Comparison of ENCODE assay signal across 14 cellular contexts in the genomic region with DNA sequence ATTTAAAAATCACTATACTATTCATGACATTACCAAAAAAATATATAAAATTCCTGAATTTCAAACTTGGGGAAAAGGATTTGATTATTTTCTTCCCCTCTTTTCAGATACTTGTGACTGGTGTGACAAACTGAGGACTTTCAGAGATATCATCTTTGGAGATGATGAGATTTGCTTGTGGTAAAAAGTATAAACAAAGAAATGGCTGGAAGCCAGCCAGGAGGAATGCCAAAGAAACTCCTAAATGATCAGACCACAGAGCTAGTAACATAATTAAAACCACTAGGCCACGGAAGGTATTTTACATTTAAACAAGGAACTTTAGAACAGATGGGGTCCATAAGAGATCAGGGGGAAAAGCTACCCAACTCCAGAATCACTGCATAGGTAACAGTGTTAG. TPM values are rescaled to one million over a fixed set of nuclear protein-coding genes. Genes with fewer than 3 reads are reported as not detected.
DNase-seq lines count a peak whose midpoint lies in the region; ATAC-seq, FAIRE-seq and TF ChIP-seq lines count a peak whose summit lies in the region.
"Had no signal": no experiment of that assay in that cellular context is flagged by ENCODE, and none has a peak within 500 bp of the region (broad histone marks: within the 10 kb centered on the region; RNA-seq: fewer than 3 reads in every experiment).

No MANE protein-coding gene starts in this region.

- H3K79me2 ChIP-seq in endothelial cell of umbilical vein (ENCODE audit: control insufficient read depth, insufficient read depth, low read length), result no peaks in the 10 kb centered on the region

- H3K27ac ChIP-seq in endothelial cell of umbilical vein (ENCODE audit: insufficient read depth, low read depth, low read length), result no peak overlapping the region
- H3K27ac ChIP-seq: gastrocnemius medialis, thoracic aorta had no signal

- H3K9me1 ChIP-seq in endothelial cell of umbilical vein (replicated peaks; ENCODE audit: control insufficient read depth, extremely low read depth, insufficient read depth, low read length), result no peaks in the 10 kb centered on the region

- intact Hi-C loops in endothelial cell of umbilical vein (cut with micrococcal nuclease), result loop anchor here (10.0 kb wide), 1 partner anchor 293 kb away; no protein-coding TSS in a partner anchor
- intact Hi-C loops in sciatic nerve (cut with DNase I), result no loop called here

- TF ChIP-seq CTCF in LNCaP clone FGC (IDR thresholded peaks at IDR 0.05; ENCODE audit: control insufficient read depth, extremely low read depth, insufficient read depth), result no peak
- TF ChIP-seq CTCF in endothelial cell of umbilical vein (IDR thresholded peaks at IDR 0.05; ENCODE audit: extremely low read depth in 1 of 2, insufficient read depth in 1 of 2, low read depth in 1 of 2, low read length in 2 of 2), result no peak

- POLR2A ChIA-PET in endothelial cell of umbilical vein (lab: Charles Lee), result no interaction called here

- H3K4me2 ChIP-seq in endothelial cell of umbilical vein (ENCODE audit: insufficient read depth, low read length), result no peak overlapping the region

- no peaks in the 10 kb centered on the region for H3K27me3 ChIP-seq in endothelial cell of umbilical vein (ENCODE audit: control insufficient read depth in 2 of 2, insufficient read depth in 2 of 2, low read length in 2 of 2)
- H3K27me3 ChIP-seq: gastrocnemius medialis had no signal

- H3K9ac ChIP-seq in endothelial cell of umbilical vein (replicated peaks; ENCODE audit: extremely low read depth, insufficient read depth, low read length), result no peak overlapping the region

- CTCF ChIA-PET in endothelial cell of umbilical vein (lab: Charles Lee), result interaction anchor here (0.6 to 8.0 kb wide), 17 partner anchors 10 to 806 kb away, joined by 3 to 89 read pairs (median 6); partner anchors contain the start of gene RNF152

- dilution Hi-C loops in endothelial cell of umbilical vein (cut with MboI; ENCODE audit: extremely low pct_ligation_motif_present, low sequenced_read_pairs), result no loop called here

- ATAC-seq in sciatic nerve (no peak), HG02885 (IDR thresholded peaks at IDR 0.05; ENCODE audit: poor library complexity, unreplicated experiment) (no peak)
- ATAC-seq: gastrocnemius medialis; naive thymus-derived CD4-positive, alpha-beta T cell had no signal

- DNase-seq in DMS79 treated with DMSO at 0.1 percent for 48 hours (lab: John Stamatoyannopoulos, UW) (peak; percentile 15), LNCaP clone FGC (ENCODE audit: low read depth) (peak; percentile 75), endothelial cell of umbilical vein (ENCODE audit: low read depth, low spot score) (peak; percentile 37), skeletal muscle cell (ENCODE audit: low read depth) (peak; percentile 38), sciatic nerve (ENCODE audit: low spot score) (no peak)
- no peak for DNase-seq in activated effector memory CD4-positive, alpha-beta T cell treated with anti-CD3 and anti-CD28 coated beads, Interleukin-2, amount 50 U/mL, for 16 hours
- DNase-seq: activated CD4-positive, alpha-beta memory T cell treated with anti-CD3 and anti-CD28 coated beads for 36 hours; gastrocnemius medialis; H7; kidney; naive thymus-derived CD4-positive, alpha-beta T cell; NCI-H526 had no signal

- H3K36me3 ChIP-seq in endothelial cell of umbilical vein (ENCODE audit: control insufficient read depth in 2 of 2, extremely low read depth in 1 of 2, insufficient read depth in 2 of 2, low read length in 2 of 2), result no peaks in the 10 kb centered on the region
- H3K36me3 ChIP-seq: gastrocnemius medialis, thoracic aorta had no signal

- no peaks in the 10 kb centered on the region for H3K9me3 ChIP-seq in endothelial cell of umbilical vein (replicated peaks; ENCODE audit: control insufficient read depth, insufficient read depth, low read length)
- H3K9me3 ChIP-seq: gastrocnemius medialis, thoracic aorta had no signal

- peak; percentile 8 for FAIRE-seq in endothelial cell of umbilical vein (lab: Jason Lieb, UNC)

- no TSS peak for BruUV-seq in endothelial cell of umbilical vein (replicated peaks; lab: Mats Ljungman, UMichigan)

- TF ChIP-seq POLR2A in endothelial cell of umbilical vein (IDR thresholded peaks at IDR 0.05; ENCODE audit: low read depth, low read length), result no peak

- H2AFZ ChIP-seq in endothelial cell of umbilical vein (ENCODE audit: low read depth, low read length), result no peak overlapping the region

- H4K20me1 ChIP-seq in endothelial cell of umbilical vein (replicated peaks; ENCODE audit: control insufficient read depth, extremely low read depth, insufficient read depth, low read length), result no peaks in the 10 kb centered on the region

- H3K4me3 ChIP-seq in LNCaP clone FGC (ENCODE audit: low read depth, low read length) (no peak overlapping the region), endothelial cell of umbilical vein (replicated peaks in 1 of 3; ENCODE audit: insufficient read depth in 1 of 3, low read depth in 1 of 3, low read length in 3 of 3) (no peak overlapping the region), skeletal muscle cell (ENCODE audit: low read depth, low read length) (no peak overlapping the region)
- H3K4me3 ChIP-seq: gastrocnemius medialis, thoracic aorta had no signal

- H3K4me1 ChIP-seq in endothelial cell of umbilical vein (ENCODE audit: control insufficient read depth, extremely low read depth, insufficient read depth, low read length), result peaks cover 19% of the 10 kb centered on the region
- H3K4me1 ChIP-seq: gastrocnemius medialis had no signal

TF ChIP-seq in endothelial cell of umbilical vein, 7 proteins besides CTCF, POLR2A, EP300 and RAD21:
- peak; percentile 72 for TF ChIP-seq GATA2 (IDR thresholded peaks at IDR 0.05; ENCODE audit: insufficient read depth, insufficient read length, low read depth, low read length)
- no peak for TF ChIP-seq FOS (IDR thresholded peaks at IDR 0.05; ENCODE audit: borderline replicate concordance, insufficient read depth, low read length)

RNA-seq across cellular contexts. Expression of gene PIGN, which starts 58.7 kb away (rescaled TPM):
- total RNA-seq in endothelial cell of umbilical vein (26.1 and 31.1 TPM in 2 replicates), sciatic nerve (34.3 TPM)
- polyA plus RNA-seq in endothelial cell of umbilical vein, result 13.7 and 14.1 TPM in 2 replicates
- 5.4 and 6.1 TPM in 2 replicates for polyA plus RNA-seq in endothelial cell of umbilical vein (2011; cell fraction: cytosol; rRNA removed)
- polyA plus RNA-seq in endothelial cell of umbilical vein (2011; cell fraction: nucleus; rRNA removed), result 9.2 and 10.8 TPM in 2 replicates
- polyA plus RNA-seq in endothelial cell of umbilical vein (2012), result 14.2 and 17.4 TPM in 2 replicates
- 72.7 and 102 TPM in 2 replicates for polyA minus RNA-seq in endothelial cell of umbilical vein
- 13.9 TPM for polyA minus RNA-seq in endothelial cell of umbilical vein (2011; cell fraction: cytosol; rRNA and poly(A)+ RNA removed)
- 63.2 and 103 TPM in 2 replicates for polyA minus RNA-seq in endothelial cell of umbilical vein (2011; cell fraction: nucleus; rRNA and poly(A)+ RNA removed)

RNA-seq across cellular contexts. Expression of gene RELCH, which starts 58.9 kb away (rescaled TPM):
- 20.7 and 25.2 TPM in 2 replicates for total RNA-seq in endothelial cell of umbilical vein
- polyA plus RNA-seq in endothelial cell of umbilical vein, result 3.9 and 6.6 TPM in 2 replicates
- polyA plus RNA-seq in endothelial cell of umbilical vein (2011; cell fraction: cytosol; rRNA removed), result 5.6 and 6.6 TPM in 2 replicates
- 39.1 and 40.7 TPM in 2 replicates for polyA plus RNA-seq in endothelial cell of umbilical vein (2011; cell fraction: nucleus; rRNA removed)
- 9.2 and 15.7 TPM in 2 replicates for polyA plus RNA-seq in endothelial cell of umbilical vein (2012)
- polyA minus RNA-seq in endothelial cell of umbilical vein, result 60.4 and 69.7 TPM in 2 replicates
- polyA minus RNA-seq in endothelial cell of umbilical vein (2011; cell fraction: cytosol; rRNA and poly(A)+ RNA removed), result 8.6 TPM
- 98.1 and 143 TPM in 2 replicates for polyA minus RNA-seq in endothelial cell of umbilical vein (2011; cell fraction: nucleus; rRNA and poly(A)+ RNA removed)
- total RNA-seq in sciatic nerve, result 39.9 TPM

Comparison
In these comparisons a context has a peak if more than half of its experiments do, and no peak if none do; other contexts are left out.
1. DNase-seq: peak in DMS79 treated with DMSO at 0.1 percent for 48 hours (single experiment), LNCaP clone FGC (single experiment), endothelial cell of umbilical vein (single experiment) and skeletal muscle cell (single experiment); none in activated effector memory CD4-positive, alpha-beta T cell treated with anti-CD3 and anti-CD28 coated beads, Interleukin-2, amount 50 U/mL, for 16 hours (single experiment) and sciatic nerve (single experiment).